In the genomic region with DNA sequence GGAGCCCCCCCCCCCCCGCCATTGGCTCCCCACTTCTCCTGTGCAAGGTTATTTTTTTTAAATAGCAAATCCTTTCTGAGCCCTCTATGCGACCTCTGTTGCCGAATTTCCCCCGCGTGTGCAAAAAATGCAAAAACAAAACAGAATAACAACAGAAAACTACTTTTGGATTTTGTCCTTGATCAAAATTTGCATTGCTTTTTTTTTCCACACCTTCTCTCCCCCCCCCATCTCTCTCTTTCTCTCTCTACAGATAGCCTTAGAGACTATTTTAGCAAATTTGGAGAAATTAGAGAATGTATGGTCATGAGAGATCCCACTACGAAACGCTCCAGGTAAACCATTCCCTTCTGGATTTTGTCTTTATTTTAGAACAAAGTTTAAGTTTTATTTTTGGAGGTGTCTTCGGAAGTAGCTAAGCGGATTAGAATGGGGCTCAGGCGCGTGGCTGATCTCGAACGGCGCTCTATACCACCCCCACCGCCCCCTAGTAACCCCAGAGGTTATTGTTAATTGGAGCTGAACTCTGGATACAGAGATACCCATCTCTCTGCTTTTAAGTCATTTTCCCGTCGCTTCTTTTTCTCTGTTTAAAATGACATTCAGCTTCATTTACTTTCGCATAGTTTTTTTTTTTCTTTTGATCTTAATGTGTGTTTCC, we compare ENCODE assay signal across 8 cellular contexts. TPM values are rescaled to one million over a fixed set of nuclear protein-coding genes. Genes with fewer than 3 reads are reported as not detected.
DNase-seq lines count a peak whose midpoint lies in the region; ATAC-seq and TF ChIP-seq lines count a peak whose summit lies in the region.

No MANE protein-coding gene starts in this region.

- peaks cover 0 to 33% (median 9%) of the 10 kb centered on the region in 11 experiments; a peak in 7 of 22 replicates for H4K20me1 ChIP-seq in BLaER1 treated with 17β-estradiol and CSF1 and Interleukin-3, amounts not matched to agents 10 nM and 100 nM

- peak overlapping the region; percentile 91 to 100 (median 97) for H3K4me2 ChIP-seq in BLaER1 treated with 17β-estradiol and CSF1 and Interleukin-3, amounts not matched to agents 10 nM and 100 nM

- ATAC-seq in stimulated activated naive B cell treated with anti-CD40 and anti-IgM and Interleukin-4, amounts not matched to agents 10 μg/mL and 1 μg/mL and 100 μg/mL, for 72 hours (replicated peaks): no peak

- no peaks in the 10 kb centered on the region for H3K27me3 ChIP-seq in BLaER1 treated with 17β-estradiol and CSF1 and Interleukin-3, amounts not matched to agents 10 nM and 100 nM
- peaks cover 23% of the 10 kb centered on the region for H3K27me3 ChIP-seq in HUES48 (ENCODE audit: control insufficient read depth, insufficient read depth, low read length)
- peaks cover 16% of the 10 kb centered on the region for H3K27me3 ChIP-seq in iPS-18a (ENCODE audit: control insufficient read depth, insufficient read depth, low read length)

- DNase-seq in activated T-helper 2 cell treated with anti-CD3 and anti-CD28 coated beads, Interferon-gamma antibody, Interleukin-2, Interleukin-4, amounts not matched to agents 10 μg/mL and 5 μg/mL and 100 μg/mL, durations not matched to agents 14 hours and 24 hours and 36 hours (ENCODE audit: low spot score): no peak
- DNase-seq in stimulated activated naive B cell treated with anti-CD40 and anti-IgM and Interleukin-4, amounts not matched to agents 10 μg/mL and 1 μg/mL and 100 μg/mL, for 72 hours: no peak
- DNase-seq in globus pallidus (ENCODE audit: low spot score): no peak
- DNase-seq in SKM-1 treated with dmso at 0.1 percent for 144 hours (lab: John Stamatoyannopoulos, UW; ENCODE audit: unreplicated experiment): no peak
- DNase-seq in GM13976 (ENCODE audit: low spot score): no peak

- H3K9me3 ChIP-seq in BLaER1 treated with 17β-estradiol and CSF1 and Interleukin-3, amounts not matched to agents 10 nM and 100 nM (replicated peaks in 1 of 11): no peaks in the 10 kb centered on the region
- H3K9me3 ChIP-seq in HUES48 (ENCODE audit: control insufficient read depth, insufficient read depth, low read length) (no peaks in the 10 kb centered on the region), iPS-18a (ENCODE audit: control insufficient read depth, low read depth, low read length) (no peaks in the 10 kb centered on the region)

- peak overlapping the region; percentile 97 for H3K4me3 Mint-ChIP-seq in activated T-helper 2 cell treated with anti-CD3 and anti-CD28 coated beads, Interferon-gamma antibody, Interleukin-2, Interleukin-4, amounts not matched to agents 10 μg/mL and 5 μg/mL and 100 μg/mL, durations not matched to agents 14 hours and 24 hours and 36 hours (ENCODE audit: low read depth)
- peak overlapping the region; percentile 88 to 93 for H3K4me3 Mint-ChIP-seq in stimulated activated naive B cell treated with anti-CD40 and anti-IgM and Interleukin-4, amounts not matched to agents 10 μg/mL and 1 μg/mL and 100 μg/mL, for 72 hours

- intact Hi-C loops in activated T-helper 2 cell treated with anti-CD3 and anti-CD28 coated beads, Interferon-gamma antibody, Interleukin-2, Interleukin-4, amounts not matched to agents 10 μg/mL and 5 μg/mL and 100 μg/mL, durations not matched to agents 14 hours and 24 hours and 36 hours (cut with micrococcal nuclease): loop anchor here (1.0 to 5.0 kb wide), 4 partner anchors 28 to 250 kb away; no protein-coding TSS in a partner anchor

- H3K36me3 ChIP-seq in BLaER1 treated with 17β-estradiol and CSF1 and Interleukin-3, amounts not matched to agents 10 nM and 100 nM: peaks cover 0 to 35% (median 13%) of the 10 kb centered on the region in 11 experiments; a peak in 19 of 22 replicates
- H3K36me3 ChIP-seq in HUES48 (ENCODE audit: control insufficient read depth, insufficient read depth, low read length) (peaks cover 11% of the 10 kb centered on the region), iPS-18a (ENCODE audit: control insufficient read depth, low read depth, low read length) (peaks cover 14% of the 10 kb centered on the region)

- H3K9ac ChIP-seq in BLaER1 treated with 17β-estradiol and CSF1 and Interleukin-3, amounts not matched to agents 10 nM and 100 nM: peak overlapping the region; percentile 78 to 86 (median 83)
- H3K9ac ChIP-seq in HUES48 (ENCODE audit: low read depth, low read length) (peak overlapping the region; percentile 41), iPS-18a (ENCODE audit: low read length) (peak overlapping the region; percentile 85)

- peaks cover 32 to 60% (median 46%) of the 10 kb centered on the region in 10 experiments for H3K4me1 ChIP-seq in BLaER1 treated with 17β-estradiol and CSF1 and Interleukin-3, amounts not matched to agents 10 nM and 100 nM
- H3K4me1 ChIP-seq in HUES48 (ENCODE audit: control insufficient read depth, insufficient read depth, low read length) (peaks cover 53% of the 10 kb centered on the region), iPS-18a (ENCODE audit: control insufficient read depth, low read depth, low read length) (peaks cover 42% of the 10 kb centered on the region)

- H3K4me1 Mint-ChIP-seq in activated T-helper 2 cell treated with anti-CD3 and anti-CD28 coated beads, Interferon-gamma antibody, Interleukin-2, Interleukin-4, amounts not matched to agents 10 μg/mL and 5 μg/mL and 100 μg/mL, durations not matched to agents 14 hours and 24 hours and 36 hours (ENCODE audit: low read depth): peaks cover 54% of the 10 kb centered on the region
- H3K4me1 Mint-ChIP-seq in stimulated activated naive B cell treated with anti-CD40 and anti-IgM and Interleukin-4, amounts not matched to agents 10 μg/mL and 1 μg/mL and 100 μg/mL, for 72 hours: peaks cover 40 to 53% of the 10 kb centered on the region in 2 donors

- peaks cover 2% of the 10 kb centered on the region for H3K27me3 Mint-ChIP-seq in activated T-helper 2 cell treated with anti-CD3 and anti-CD28 coated beads, Interferon-gamma antibody, Interleukin-2, Interleukin-4, amounts not matched to agents 10 μg/mL and 5 μg/mL and 100 μg/mL, durations not matched to agents 14 hours and 24 hours and 36 hours (ENCODE audit: low read depth)
- H3K27me3 Mint-ChIP-seq in stimulated activated naive B cell treated with anti-CD40 and anti-IgM and Interleukin-4, amounts not matched to agents 10 μg/mL and 1 μg/mL and 100 μg/mL, for 72 hours: no peaks in the 10 kb centered on the region

- H3K27ac ChIP-seq in BLaER1 treated with 17β-estradiol and CSF1 and Interleukin-3, amounts not matched to agents 10 nM and 100 nM: peak overlapping the region in 10 of 11 experiments; percentile 55 to 86 (median 76); a peak in 19 of 22 replicates
- peak overlapping the region; percentile 76 for H3K27ac ChIP-seq in HUES48 (ENCODE audit: low read depth, low read length)
- H3K27ac ChIP-seq in iPS-18a (ENCODE audit: low read length): peak overlapping the region; percentile 54

- in situ Hi-C loops in GM13976 (cut with MboI; ENCODE audit: low sequenced_read_pairs, unreplicated experiment): no loop called here

- no peaks in the 10 kb centered on the region for H3K9me3 Mint-ChIP-seq in activated T-helper 2 cell treated with anti-CD3 and anti-CD28 coated beads, Interferon-gamma antibody, Interleukin-2, Interleukin-4, amounts not matched to agents 10 μg/mL and 5 μg/mL and 100 μg/mL, durations not matched to agents 14 hours and 24 hours and 36 hours
- no peaks in the 10 kb centered on the region for H3K9me3 Mint-ChIP-seq in stimulated activated naive B cell treated with anti-CD40 and anti-IgM and Interleukin-4, amounts not matched to agents 10 μg/mL and 1 μg/mL and 100 μg/mL, for 72 hours

- H3K27ac Mint-ChIP-seq in activated T-helper 2 cell treated with anti-CD3 and anti-CD28 coated beads, Interferon-gamma antibody, Interleukin-2, Interleukin-4, amounts not matched to agents 10 μg/mL and 5 μg/mL and 100 μg/mL, durations not matched to agents 14 hours and 24 hours and 36 hours: peak overlapping the region; percentile 88
- H3K27ac Mint-ChIP-seq in stimulated activated naive B cell treated with anti-CD40 and anti-IgM and Interleukin-4, amounts not matched to agents 10 μg/mL and 1 μg/mL and 100 μg/mL, for 72 hours: peak overlapping the region; percentile 91

- H3K36me3 Mint-ChIP-seq in activated T-helper 2 cell treated with anti-CD3 and anti-CD28 coated beads, Interferon-gamma antibody, Interleukin-2, Interleukin-4, amounts not matched to agents 10 μg/mL and 5 μg/mL and 100 μg/mL, durations not matched to agents 14 hours and 24 hours and 36 hours (ENCODE audit: low read depth): peaks cover 52% of the 10 kb centered on the region
- peaks cover 15 to 28% of the 10 kb centered on the region in 2 donors for H3K36me3 Mint-ChIP-seq in stimulated activated naive B cell treated with anti-CD40 and anti-IgM and Interleukin-4, amounts not matched to agents 10 μg/mL and 1 μg/mL and 100 μg/mL, for 72 hours

- no peak for TF ChIP-seq CTCF in GM13976 (IDR thresholded peaks at IDR 0.05; ENCODE audit: borderline replicate concordance, control extremely low read depth, extremely low read depth, insufficient read depth, missing control alignments)

- H3K4me3 ChIP-seq in BLaER1 treated with 17β-estradiol and CSF1 and Interleukin-3, amounts not matched to agents 10 nM and 100 nM: peak overlapping the region; percentile 65 to 81 (median 76)
- H3K4me3 ChIP-seq in HUES48 (ENCODE audit: low read depth, low read length) (peak overlapping the region; percentile 58), iPS-18a (ENCODE audit: low read length) (peak overlapping the region; percentile 89)

RNA-seq across cellular contexts. Expression of a gene that starts 1.0 kb away (rescaled TPM):
- total RNA-seq in activated T-helper 2 cell treated with anti-CD3 and anti-CD28 coated beads, Interferon-gamma antibody, Interleukin-2, Interleukin-4, amounts not matched to agents 10 μg/mL and 5 μg/mL and 100 μg/mL, durations not matched to agents 14 hours and 24 hours and 36 hours: 181 and 198 TPM in 2 replicates
